ENCODE assay signal across 8 cellular contexts in the genomic region with DNA sequence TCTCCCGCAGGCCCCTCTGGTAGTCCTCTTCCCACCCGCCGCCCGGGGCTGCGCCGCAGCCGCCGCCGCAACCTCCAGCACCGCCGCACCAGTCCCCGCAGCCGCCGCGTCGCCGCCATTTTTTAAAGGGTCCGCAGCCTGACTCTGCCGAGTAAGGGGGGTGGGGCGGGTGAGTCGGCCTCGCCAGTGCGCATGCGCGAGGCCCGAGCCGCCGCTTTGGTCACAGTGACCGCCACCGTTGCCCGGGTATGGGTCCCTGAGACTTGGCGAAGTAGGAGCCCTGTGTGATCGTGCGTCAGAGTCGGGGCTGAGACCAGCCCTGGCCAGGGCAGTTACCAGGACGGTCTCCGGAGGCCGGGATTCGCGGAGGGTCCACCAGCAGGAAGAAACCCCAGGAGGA.
DNase-seq lines count a peak whose midpoint lies in the region; ATAC-seq and TF ChIP-seq lines count a peak whose summit lies in the region.
"Not testable (repeated sequence)": the region's sequence is repeated elsewhere in the genome, so short reads cannot be mapped to it uniquely, and the experiment has no call there.

No MANE protein-coding gene starts in this region.

- H3K27ac ChIP-seq in HL-60 (replicated peaks): peak overlapping the region; percentile 77
- H3K27ac ChIP-seq in ascending aorta: peak overlapping the region; percentile 81 to 86

- H3K4me3 ChIP-seq in AG04449 (ENCODE audit: low read depth, low read length) (peak overlapping the region; percentile 69), HL-60 (replicated peaks; ENCODE audit: insufficient read depth, low read length) (peak overlapping the region; percentile 55), ascending aorta (peak overlapping the region; percentile 63 to 81)

- not testable (repeated sequence) for H3K36me3 ChIP-seq in ascending aorta

- TF ChIP-seq CTCF in AG04449 (IDR thresholded peaks at IDR 0.05; ENCODE audit: insufficient read depth, low read length, missing control alignments); HL-60 (IDR thresholded peaks at IDR 0.05; ENCODE audit: insufficient read depth, low read length); ascending aorta (IDR thresholded peaks at IDR 0.05): not testable (repeated sequence)

- peak overlapping the region; percentile 80 to 89 for H3K27ac Mint-ChIP-seq in natural killer cell treated with Interleukin-12 subunit alpha and Interleukin-12 subunit beta and Interleukin-15 and Interleukin-18, amount 100 ng/mL, for 72 hours

- CTCF ChIA-PET in AG04449 (lab: Yijun Ruan, JAX): not testable (repeated sequence)

- H3K27me3 Mint-ChIP-seq in natural killer cell treated with Interleukin-12 subunit alpha and Interleukin-12 subunit beta and Interleukin-15 and Interleukin-18, amount 100 ng/mL, for 72 hours: not testable (repeated sequence)

- H3K9me3 ChIP-seq in ascending aorta: not testable (repeated sequence)

- not testable (repeated sequence) for H3K36me3 Mint-ChIP-seq in natural killer cell treated with Interleukin-12 subunit alpha and Interleukin-12 subunit beta and Interleukin-15 and Interleukin-18, amount 100 ng/mL, for 72 hours

- H3K27me3 ChIP-seq in HL-60 (ENCODE audit: insufficient read depth, poor library complexity, severe bottlenecking); ascending aorta: not testable (repeated sequence)

- H3K4me1 Mint-ChIP-seq in natural killer cell treated with Interleukin-12 subunit alpha and Interleukin-12 subunit beta and Interleukin-15 and Interleukin-18, amount 100 ng/mL, for 72 hours (ENCODE audit: low read depth in 2 of 2): not testable (repeated sequence)

- H3K9me3 Mint-ChIP-seq in natural killer cell treated with Interleukin-12 subunit alpha and Interleukin-12 subunit beta and Interleukin-15 and Interleukin-18, amount 100 ng/mL, for 72 hours: not testable (repeated sequence)

- peak overlapping the region; percentile 94 for H3K4me3 Mint-ChIP-seq in natural killer cell treated with Interleukin-12 subunit alpha and Interleukin-12 subunit beta and Interleukin-15 and Interleukin-18, amount 100 ng/mL, for 72 hours

- not testable (repeated sequence) for ATAC-seq in natural killer cell treated with Interleukin-12 subunit alpha and Interleukin-12 subunit beta and Interleukin-15 and Interleukin-18, amount 100 ng/mL, for 72 hours

- POLR2A ChIA-PET in AG04449 (lab: Yijun Ruan, JAX): not testable (repeated sequence)

- not testable (repeated sequence) for H3K4me1 ChIP-seq in ascending aorta

- intact Hi-C loops in ascending aorta (cut with DNase I); head of caudate nucleus (cut with DNase I): not testable (repeated sequence)

- DNase-seq in AG04449 (ENCODE audit: low read depth, low spot score): not testable (repeated sequence)
- DNase-seq in HL-60 (ENCODE audit: low read depth in 1 of 2, low spot score in 1 of 2) (peak; percentile 22 to 68), NCI-H748 (lab: John Stamatoyannopoulos, UW; ENCODE audit: unreplicated experiment) (peak; percentile 67), ascending aorta (ENCODE audit: low spot score in 2 of 2) (peak; percentile 55 to 93), head of caudate nucleus (peak; percentile 61 to 95 (median 83))
- DNase-seq in activated CD4-positive, alpha-beta T cell treated with anti-CD3 and anti-CD28 coated beads for 24 hours (ENCODE audit: low read depth in 2 of 2): peak; percentile 73 to 78
- DNase-seq in natural killer cell treated with Interleukin-12 subunit alpha and Interleukin-12 subunit beta and Interleukin-15 and Interleukin-18, amount 100 ng/mL, for 72 hours (ENCODE audit: low spot score): peak; percentile 87
- peak; percentile 68 to 75 (median 74) for DNase-seq in stimulated activated CD4-positive, alpha-beta T cell treated with anti-CD3 and anti-CD28 coated beads, TNF-alpha, amount 100 ng/mL, for 4 hours (ENCODE audit: low read depth in 3 of 3)
